27 cellular contexts compared by ENCODE assay signal in genomic region chr16:77439106-77439505, GRCh38. TPM values are rescaled to one million over a fixed set of nuclear protein-coding genes. Genes with fewer than 3 reads are reported as not detected.
DNase-seq lines count a peak whose midpoint lies in the region; ATAC-seq and TF ChIP-seq lines count a peak whose summit lies in the region.
"Had no signal": no experiment of that assay in that cellular context is flagged by ENCODE, and none has a peak within 500 bp of the region (broad histone marks: within the 10 kb centered on the region; RNA-seq: fewer than 3 reads in every experiment).

No MANE protein-coding gene starts in this region.

- H3K4ac ChIP-seq in mesendoderm (ENCODE audit: low read depth, low read length), result no peak overlapping the region

- H2BK15ac ChIP-seq in mesendoderm (replicated peaks; ENCODE audit: low read depth), result no peak overlapping the region

- H4K20me1 ChIP-seq in BLaER1, result no peaks in the 10 kb centered on the region

- no TSS peak for BruUV-seq in MCF 10A (replicated peaks; lab: Mats Ljungman, UMichigan)

- H3K4me1 Mint-ChIP-seq in MCF 10A (ENCODE audit: insufficient read depth, unreplicated experiment), result no peaks in the 10 kb centered on the region
- H3K4me1 Mint-ChIP-seq: CD4-positive, alpha-beta memory T cell had no signal

- in situ Hi-C loops in G401 (cut with HindIII; ENCODE audit: low sequenced_read_pairs), result no loop called here

- H3K4me2 ChIP-seq in BLaER1 (peak overlapping the region; percentile 42), mesendoderm (ENCODE audit: low read length) (no peak overlapping the region)

- DNase-seq in G401 (ENCODE audit: low spot score) (peak; percentile 55), NCI-H748 (lab: John Stamatoyannopoulos, UW; ENCODE audit: unreplicated experiment) (peak; percentile 13), mesendoderm (peak; percentile 24), MCF 10A (ENCODE audit: unreplicated experiment) (no peak), SHP77 (lab: John Stamatoyannopoulos, UW) (no peak)
- DNase-seq: Caco-2; CD4-positive, alpha-beta memory T cell; DMS79 treated with DMSO at 0.1 percent for 48 hours; GM23248; H9; HFFc6; IMR-90; KG1; MM.1S; NCI-H1436 treated with DMSO at 0.1 percent for 48 hours; NCI-H2029; NCI-H69; NK-92 treated with Interleukin-12 subunit alpha and Interleukin-12 subunit beta, amount 100 ng/mL, for 24 hours; SHP77 treated with DMSO at 0.1 percent for 48 hours had no signal

- no peak overlapping the region for H3K18ac ChIP-seq in mesendoderm (ENCODE audit: low read length)

- H3K9me3 Mint-ChIP-seq in MCF 10A (ENCODE audit: unreplicated experiment), result no peaks in the 10 kb centered on the region
- H3K9me3 Mint-ChIP-seq: H9 had no signal

- intact Hi-C loops in MCF 10A (cut with micrococcal nuclease), result loop anchor here (5.0 kb wide), 2 partner anchors 202 to 223 kb away; no protein-coding TSS in a partner anchor

- peaks cover 81% of the 10 kb centered on the region for H3K27me3 Mint-ChIP-seq in MCF 10A (ENCODE audit: insufficient read depth, unreplicated experiment)

- no peak for TF ChIP-seq CTCF in MCF 10A (IDR thresholded peaks at IDR 0.05; ENCODE audit: unreplicated experiment)

- H3K9ac ChIP-seq in BLaER1 (no peak overlapping the region), mesendoderm (ENCODE audit: low read length) (no peak overlapping the region)
- H3K9ac ChIP-seq: GM23248 had no signal

- no peaks in the 10 kb centered on the region for H3K36me3 Mint-ChIP-seq in MCF 10A (ENCODE audit: insufficient read depth, unreplicated experiment)
- H3K36me3 Mint-ChIP-seq: CD4-positive, alpha-beta memory T cell had no signal

- H4K8ac ChIP-seq in mesendoderm (ENCODE audit: low read depth, low read length), result no peak overlapping the region

- H3K4me3 ChIP-seq in BLaER1 (no peak overlapping the region), mesendoderm (ENCODE audit: low read length) (no peak overlapping the region)
- H3K4me3 ChIP-seq: GM23248, SK-N-MC had no signal

- H3K27me3 ChIP-seq in BLaER1 (no peaks in the 10 kb centered on the region), mesendoderm (ENCODE audit: insufficient read depth, low read length, poor library complexity) (no peaks in the 10 kb centered on the region)

- peaks cover 14% of the 10 kb centered on the region for H3K4me1 ChIP-seq in BLaER1
- H3K4me1 ChIP-seq in mesendoderm (ENCODE audit: control insufficient read depth, low read depth, low read length), result peaks cover 2% of the 10 kb centered on the region

- H3K4me3 Mint-ChIP-seq in MCF 10A (ENCODE audit: unreplicated experiment), result no peak overlapping the region
- H3K4me3 Mint-ChIP-seq: H9, HFFc6 had no signal

- WGBS in mesendoderm (ENCODE audit: extremely low coverage, insufficient coverage, low lambda C conversion rate), result no CpG with 5 or more reads among the region's 3 CpGs

- ATAC-seq in HG02938 (IDR thresholded peaks at IDR 0.05; ENCODE audit: unreplicated experiment), result no peak
- ATAC-seq in GM21619 (IDR thresholded peaks at IDR 0.05; ENCODE audit: unreplicated experiment), result no peak

- H3K36me3 ChIP-seq in BLaER1 (no peaks in the 10 kb centered on the region), mesendoderm (ENCODE audit: control insufficient read depth, insufficient read depth, low read length) (no peaks in the 10 kb centered on the region)

- H3K27ac ChIP-seq in BLaER1, result no peak overlapping the region
- peak overlapping the region; percentile 64 for H3K27ac ChIP-seq in mesendoderm (ENCODE audit: low read depth, low read length)
- H3K27ac ChIP-seq: GM23248, RWPE1, SK-N-MC had no signal

- H3K56ac ChIP-seq in mesendoderm (ENCODE audit: low read length), result no peak overlapping the region

- POLR2A ChIA-PET in MCF 10A (lab: Yijun Ruan, JAX), result no interaction called here

- no peak overlapping the region for H3K23ac ChIP-seq in mesendoderm (ENCODE audit: low read length)

- H3K79me2 ChIP-seq in mesendoderm (ENCODE audit: control insufficient read depth, insufficient read depth, low read length), result no peaks in the 10 kb centered on the region

- H3K9me3 ChIP-seq in BLaER1, result peaks cover 8% of the 10 kb centered on the region
- H3K9me3 ChIP-seq: Caco-2 had no signal

- CTCF ChIA-PET in MCF 10A (lab: Yijun Ruan, JAX), result interaction anchor here (1.0 kb wide), 1 partner anchor 144 kb away, joined by 3 read pairs; no protein-coding TSS in a partner anchor

- no peaks in the 10 kb centered on the region for H3K79me1 ChIP-seq in mesendoderm (ENCODE audit: low read length)

- no peak overlapping the region for H2BK5ac ChIP-seq in mesendoderm (ENCODE audit: low read length)

- H2AK5ac ChIP-seq in mesendoderm (ENCODE audit: low read length), result no peak overlapping the region

- no peak overlapping the region for H2BK120ac ChIP-seq in mesendoderm (ENCODE audit: low read depth, low read length)

- H3K27ac Mint-ChIP-seq in MCF 10A (ENCODE audit: low read depth, unreplicated experiment), result no peak overlapping the region
- H3K27ac Mint-ChIP-seq: CD4-positive, alpha-beta memory T cell; H9; HFFc6 had no signal

- H4K5ac ChIP-seq in mesendoderm (ENCODE audit: low read length), result no peak overlapping the region

RNA-seq across cellular contexts. Expression of gene ADAMTS18, which starts 4.3 kb away (rescaled TPM):
- not detected in 2 replicates for total RNA-seq in G401 (2014; rRNA removed; shearing (Covaris generic))
- 0.38 TPM for polyA plus RNA-seq in mesendoderm (2013, experiment 1 of 2)
- polyA plus RNA-seq in mesendoderm (2013, experiment 2 of 2), result 0.46 TPM
- total RNA-seq in MCF 10A (2022), result not detected in 2 replicates
- total RNA-seq: CD4-positive, alpha-beta memory T cell; GM23248; HFFc6; IMR-90; NCI-H460; T-helper 1 cell treated with Interleukin-12 subunit alpha and Interleukin-12 subunit beta and Interleukin-4 antibody, amounts not matched to agents 30 ng/mL and 1 ng/mL, for 36 hours had no signal
- polyA plus RNA-seq: AG04450; CD4-positive, alpha-beta memory T cell; GM23248; IMR-90 had no signal

Comparison
In these comparisons a context has a peak if more than half of its experiments do, and no peak if none do; other contexts are left out.
1. DNase-seq: peak in G401 (single experiment), NCI-H748 (single experiment) and mesendoderm (single experiment); none in MCF 10A (single experiment) and SHP77 (0 of 2).